In the genomic region with DNA sequence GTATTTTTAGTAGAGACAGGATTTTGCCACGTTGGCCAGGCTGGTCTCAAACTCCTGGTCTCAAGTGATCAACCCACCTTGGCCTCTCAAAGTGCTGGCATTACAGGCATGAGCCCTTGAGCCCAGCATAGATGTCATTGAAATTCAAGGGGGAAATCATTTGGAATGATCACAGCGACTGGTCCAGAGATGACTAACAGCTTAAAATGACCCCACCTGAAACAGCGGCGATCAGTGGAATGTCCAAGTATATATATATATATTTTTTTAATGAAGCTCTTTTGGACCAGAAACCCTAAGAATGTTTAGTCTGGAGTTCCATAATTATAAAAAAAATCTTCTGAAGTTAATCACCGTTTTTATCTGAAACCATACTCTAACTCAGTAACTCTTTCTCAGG, we compare ENCODE assay signal across 16 cellular contexts.
"Had no signal": no experiment of that assay in that cellular context is flagged by ENCODE, and none has a peak within 500 bp of the region (broad histone marks: within the 10 kb centered on the region; RNA-seq: fewer than 3 reads in every experiment).

No MANE protein-coding gene starts in this region.

- H3K27ac ChIP-seq: colonic mucosa, gastroesophageal sphincter, heart right ventricle, lower lobe of right lung, neutrophil, parathyroid adenoma, sigmoid colon, upper lobe of right lung had no signal

- DNase-seq: activated CD4-positive, alpha-beta T cell treated with anti-CD3 and anti-CD28 coated beads, Interleukin-2, amount 50 U/mL, for 48 hours; activated gamma-delta T cell treated with Interleukin-2 at 50 U/mL for 16 hours; central memory CD4-positive, alpha-beta T cell; colonic mucosa; heart right ventricle; lower lobe of right lung; sigmoid colon; stimulated activated naive B cell treated with anti-CD40 and anti-IgM and Interleukin-4, amounts not matched to agents 10 μg/mL and 1 μg/mL and 100 μg/mL, for 72 hours; upper lobe of right lung had no signal

- H3K4me3 ChIP-seq: colonic mucosa, gastroesophageal sphincter, heart right ventricle, lower lobe of right lung, sigmoid colon, upper lobe of right lung had no signal

- FAIRE-seq: TTC549 had no signal

- H3K79me2 ChIP-seq: parathyroid adenoma had no signal

- H3K9ac ChIP-seq: parathyroid adenoma had no signal

- H3K9me3 Mint-ChIP-seq: activated naive CD4-positive, alpha-beta T cell treated with anti-CD3 and anti-CD28 coated beads, Interleukin-2, amount 50 U/mL, for 72 hours; natural killer cell treated with Interleukin-12 subunit alpha and Interleukin-12 subunit beta and Interleukin-15 and Interleukin-18, amount 100 ng/mL, for 72 hours had no signal

- H3K27me3 ChIP-seq: colonic mucosa, gastroesophageal sphincter, heart right ventricle, sigmoid colon, upper lobe of right lung had no signal

- H3K4me3 Mint-ChIP-seq: activated CD4-positive, alpha-beta T cell treated with anti-CD3 and anti-CD28 coated beads for 36 hours; natural killer cell treated with Interleukin-12 subunit alpha and Interleukin-12 subunit beta and Interleukin-15 and Interleukin-18, amount 100 ng/mL, for 72 hours; stimulated activated naive B cell treated with anti-CD40 and anti-IgM and Interleukin-4, amounts not matched to agents 10 μg/mL and 1 μg/mL and 100 μg/mL, for 72 hours had no signal

- H2AFZ ChIP-seq: parathyroid adenoma had no signal

- ATAC-seq: activated CD4-positive, alpha-beta T cell treated with anti-CD3 and anti-CD28 coated beads for 36 hours; gastroesophageal sphincter; heart right ventricle; natural killer cell treated with Interleukin-12 subunit alpha and Interleukin-12 subunit beta and Interleukin-15 and Interleukin-18, amount 100 ng/mL, for 72 hours; upper lobe of right lung had no signal

- H3K4me1 ChIP-seq: colonic mucosa, parathyroid adenoma had no signal

- H3K27ac Mint-ChIP-seq: activated CD4-positive, alpha-beta T cell treated with anti-CD3 and anti-CD28 coated beads for 36 hours; activated naive CD4-positive, alpha-beta T cell treated with anti-CD3 and anti-CD28 coated beads, Interleukin-2, amount 50 U/mL, for 72 hours; natural killer cell treated with Interleukin-12 subunit alpha and Interleukin-12 subunit beta and Interleukin-15 and Interleukin-18, amount 100 ng/mL, for 72 hours; stimulated activated naive B cell treated with anti-CD40 and anti-IgM and Interleukin-4, amounts not matched to agents 10 μg/mL and 1 μg/mL and 100 μg/mL, for 72 hours had no signal

- H3K36me3 ChIP-seq: colonic mucosa, gastroesophageal sphincter, heart right ventricle, lower lobe of right lung, neutrophil, sigmoid colon, upper lobe of right lung had no signal

- H3K36me3 Mint-ChIP-seq: activated naive CD4-positive, alpha-beta T cell treated with anti-CD3 and anti-CD28 coated beads, Interleukin-2, amount 50 U/mL, for 72 hours; natural killer cell treated with Interleukin-12 subunit alpha and Interleukin-12 subunit beta and Interleukin-15 and Interleukin-18, amount 100 ng/mL, for 72 hours; stimulated activated naive B cell treated with anti-CD40 and anti-IgM and Interleukin-4, amounts not matched to agents 10 μg/mL and 1 μg/mL and 100 μg/mL, for 72 hours had no signal

- H3K9me3 ChIP-seq: colonic mucosa, gastroesophageal sphincter, heart right ventricle, lower lobe of right lung, neutrophil, sigmoid colon, upper lobe of right lung had no signal

- H3K4me1 Mint-ChIP-seq: activated CD4-positive, alpha-beta T cell treated with anti-CD3 and anti-CD28 coated beads for 36 hours had no signal
